ENCODE assay signal across 14 cellular contexts in genomic region chr5:41770799-41771198, GRCh38.
DNase-seq lines count a peak whose midpoint lies in the region; ATAC-seq and TF ChIP-seq lines count a peak whose summit lies in the region.
"Had no signal": no experiment of that assay in that cellular context is flagged by ENCODE, and none has a peak within 500 bp of the region (broad histone marks: within the 10 kb centered on the region; RNA-seq: fewer than 3 reads in every experiment).

No MANE protein-coding gene starts in this region.

- in situ Hi-C loops in GM13976 (cut with MboI; ENCODE audit: low sequenced_read_pairs, unreplicated experiment): no loop called here

- peak; percentile 37 for DNase-seq in GM13976 (ENCODE audit: low spot score)
- DNase-seq in hepatic stellate cell (ENCODE audit: low spot score): no peak
- DNase-seq in pons (ENCODE audit: low spot score): no peak
- no peak for DNase-seq in mesothelial cell of epicardium (ENCODE audit: low spot score in 2 of 2, unreplicated experiment in 2 of 2)
- no peak for DNase-seq in activated CD4-positive, alpha-beta T cell treated with anti-CD3 and anti-CD28 coated beads, Interleukin-2, amount 50 U/mL, for 48 hours
- DNase-seq: effector CD4-positive, alpha-beta T cell; glutamatergic neuron; KBM-7; NCI-H2081; stimulated activated naive CD4-positive, alpha-beta T cell; T-helper 2 cell had no signal

- no peaks in the 10 kb centered on the region for H3K27me3 Mint-ChIP-seq in mesothelial cell of epicardium (ENCODE audit: low read depth)

- H3K9me3 Mint-ChIP-seq in mesothelial cell of epicardium: peaks cover 3% of the 10 kb centered on the region

- H3K27ac Mint-ChIP-seq in mesothelial cell of epicardium: no peak overlapping the region

- no peaks in the 10 kb centered on the region for H3K36me3 Mint-ChIP-seq in mesothelial cell of epicardium

- ATAC-seq in GM19438 (IDR thresholded peaks at IDR 0.05; ENCODE audit: low read depth, unreplicated experiment) (peak; percentile 90), HG02763 (IDR thresholded peaks at IDR 0.05; ENCODE audit: unreplicated experiment) (peak; percentile 89), HG03432 (IDR thresholded peaks at IDR 0.05; ENCODE audit: unreplicated experiment) (peak; percentile 93)

- TF ChIP-seq CTCF in GM13976 (IDR thresholded peaks at IDR 0.05; ENCODE audit: borderline replicate concordance, control extremely low read depth, extremely low read depth, insufficient read depth, missing control alignments) (no peak), mesothelial cell of epicardium (IDR thresholded peaks at IDR 0.05; ENCODE audit: unreplicated experiment) (no peak)

- no peak overlapping the region for H3K4me3 Mint-ChIP-seq in mesothelial cell of epicardium

- peaks cover 31% of the 10 kb centered on the region for H3K4me1 Mint-ChIP-seq in mesothelial cell of epicardium
